ENCODE assay signal across 20 cellular contexts in genomic region chr11:64796757-64797541, GRCh38. TPM values are rescaled to one million over a fixed set of nuclear protein-coding genes. Genes with fewer than 3 reads are reported as not detected.
A peak's percentile ranks its signal among the peaks of the same experiment; 100 is the strongest.
DNase-seq lines count a peak whose midpoint lies in the region; ATAC-seq and TF ChIP-seq lines count a peak whose summit lies in the region.
"Had no signal": no experiment of that assay in that cellular context is flagged by ENCODE, and none has a peak within 500 bp of the region (broad histone marks: within the 10 kb centered on the region; RNA-seq: fewer than 3 reads in every experiment).

No MANE protein-coding gene starts in this region.

- ATAC-seq in left ventricle myocardium superior, result no peak
- no peak for ATAC-seq in lower lobe of right lung
- ATAC-seq in upper lobe of left lung (ENCODE audit: low FRiP score in 2 of 2), result no peak
- ATAC-seq: SK-N-SH treated with all-trans-retinoic acid at 6 μM for 48 hours had no signal

- H3K27ac Mint-ChIP-seq in nephron progenitor cell, result no peak overlapping the region

- TF ChIP-seq CTCF in left ventricle myocardium inferior (IDR thresholded peaks at IDR 0.05; ENCODE audit: borderline replicate concordance), result no peak
- no peak for TF ChIP-seq CTCF in RWPE1 (conservative IDR thresholded peaks at IDR 0.05; ENCODE audit: low read depth)
- TF ChIP-seq CTCF in lower lobe of right lung (IDR thresholded peaks at IDR 0.05), result no peak
- no peak for TF ChIP-seq CTCF in upper lobe of left lung (IDR thresholded peaks at IDR 0.05)
- TF ChIP-seq CTCF in nephron progenitor cell (IDR thresholded peaks at IDR 0.05), result no peak

- H3K9me3 Mint-ChIP-seq in nephron progenitor cell, result no peaks in the 10 kb centered on the region
- H3K9me3 Mint-ChIP-seq: CD8-positive, alpha-beta memory T cell had no signal

- H3K4me3 ChIP-seq in left ventricle myocardium inferior (no peak overlapping the region), lower lobe of right lung (no peak overlapping the region), upper lobe of left lung (no peak overlapping the region)
- H3K4me3 ChIP-seq: GM23248 had no signal

- peaks cover 34% of the 10 kb centered on the region for H3K4me1 ChIP-seq in left ventricle myocardium inferior
- H3K4me1 ChIP-seq in lower lobe of right lung, result peaks cover 13% of the 10 kb centered on the region
- H3K4me1 ChIP-seq in upper lobe of left lung, result peaks cover 13 to 47% (median 27%) of the 10 kb centered on the region in 4 donors

- WGBS in upper lobe of left lung, 2 donors, result 81 to 87% methylated on average over 10 to 16 of the region's 19 CpGs

- no peak for TF ChIP-seq EP300 in upper lobe of left lung (IDR thresholded peaks at IDR 0.05)

- H3K4me1 Mint-ChIP-seq in nephron progenitor cell, result peaks cover 42% of the 10 kb centered on the region

- no peaks in the 10 kb centered on the region for H3K27me3 ChIP-seq in left ventricle myocardium inferior (ENCODE audit: low read depth)
- no peaks in the 10 kb centered on the region for H3K27me3 ChIP-seq in lower lobe of right lung (ENCODE audit: low read depth)
- no peaks in the 10 kb centered on the region for H3K27me3 ChIP-seq in upper lobe of left lung

- peak; percentile 24 for DNase-seq in left ventricle myocardium superior
- DNase-seq in left ventricle myocardium inferior, result no peak
- DNase-seq in RWPE1 (ENCODE audit: low spot score), result no peak
- DNase-seq in lower lobe of right lung, result peak; percentile 34
- no peak for DNase-seq in upper lobe of left lung
- DNase-seq in HEK293T (ENCODE audit: extremely low spot score), result no peak
- DNase-seq in NCI-H1417 (lab: John Stamatoyannopoulos, UW), result no peak
- no peak for DNase-seq in nephron progenitor cell
- DNase-seq: CD8-positive, alpha-beta memory T cell; DMS53; EL; GM23248; Kasumi-1; MM.1S; NCI-H1105 treated with DMSO at 0.1 percent for 48 hours; NCI-H1694 treated with DMSO at 0.1 percent for 48 hours; NCI-H748 treated with DMSO at 0.1 percent for 48 hours; NK-92 treated with Interleukin-12 subunit alpha and Interleukin-12 subunit beta, amount 100 ng/mL, for 24 hours; SHP77 had no signal

- H3K36me3 Mint-ChIP-seq in nephron progenitor cell (ENCODE audit: low read depth), result peaks cover 8% of the 10 kb centered on the region

- H3K9me3 ChIP-seq in left ventricle myocardium inferior (replicated peaks) (no peaks in the 10 kb centered on the region), lower lobe of right lung (no peaks in the 10 kb centered on the region), upper lobe of left lung (no peaks in the 10 kb centered on the region)

- intact Hi-C loops in left ventricle myocardium superior (cut with micrococcal nuclease), result no loop called here
- intact Hi-C loops in left ventricle myocardium inferior (cut with micrococcal nuclease), result no loop called here
- intact Hi-C loops in lower lobe of right lung (cut with DNase I), result no loop called here

- POLR2A ChIA-PET in RWPE1 (lab: Yijun Ruan, JAX; ENCODE audit: low non-redundant PET), result interaction anchor here (0.6 kb wide), 1 partner anchor 103 kb away, joined by 7 read pairs; no protein-coding TSS in a partner anchor
- POLR2A ChIA-PET in HEK293T (lab: Yijun Ruan, JAX), result interaction anchor here (1.4 kb wide), 1 partner anchor 18 kb away, joined by 4 read pairs; the partner anchor contains the start of gene SF1

- TF ChIP-seq POLR2A in upper lobe of left lung (IDR thresholded peaks at IDR 0.05), result no peak

- H3K36me3 ChIP-seq in left ventricle myocardium inferior (peaks cover 19% of the 10 kb centered on the region), lower lobe of right lung (peaks cover 20% of the 10 kb centered on the region), upper lobe of left lung (peaks cover 0 to 45% (median 18%) of the 10 kb centered on the region in 4 donors)

- no peak overlapping the region for H3K4me3 Mint-ChIP-seq in nephron progenitor cell
- H3K4me3 Mint-ChIP-seq: CD8-positive, alpha-beta memory T cell had no signal

- no peak overlapping the region for H3K27ac ChIP-seq in left ventricle myocardium inferior (replicated peaks)
- H3K27ac ChIP-seq in RWPE1, result peak overlapping the region; percentile 15; the same call in 1 of the 2 replicates
- no peak overlapping the region for H3K27ac ChIP-seq in lower lobe of right lung
- peak overlapping the region in 3 of 4 donors; percentile 8 to 56 (median 48) for H3K27ac ChIP-seq in upper lobe of left lung
- H3K27ac ChIP-seq: GM23248 had no signal

- no peaks in the 10 kb centered on the region for H3K27me3 Mint-ChIP-seq in nephron progenitor cell (ENCODE audit: low read depth, poor library complexity)

- CTCF ChIA-PET in RWPE1 (lab: Yijun Ruan, JAX), result no interaction called here
- CTCF ChIA-PET in HEK293T (lab: Yijun Ruan, JAX), result interaction anchor here (1.5 kb wide), 1 partner anchor 12 kb away, joined by 4 read pairs; no protein-coding TSS in a partner anchor

TF ChIP-seq in HEK293T, 16 proteins besides CTCF, POLR2A, EP300 and RAD21:
- TF ChIP-seq ARNT (IDR thresholded peaks at IDR 0.05), result no peak
- no peak for TF ChIP-seq HDGF (IDR thresholded peaks at IDR 0.05; ENCODE audit: borderline replicate concordance)
- no peak for TF ChIP-seq FOXM1 (IDR thresholded peaks at IDR 0.05; ENCODE audit: borderline replicate concordance)
- no peak for TF ChIP-seq FOXA1 (IDR thresholded peaks at IDR 0.05)
- no peak for TF ChIP-seq SP1 (IDR thresholded peaks at IDR 0.05)
- no peak for TF ChIP-seq L3MBTL2 (conservative IDR thresholded peaks at IDR 0.05)
- TF ChIP-seq PKNOX1 (IDR thresholded peaks at IDR 0.05), result no peak
- no peak for TF ChIP-seq LEF1 (IDR thresholded peaks at IDR 0.05; ENCODE audit: borderline replicate concordance)
- no peak for TF ChIP-seq ELF4 (IDR thresholded peaks at IDR 0.05)
- no peak for TF ChIP-seq ZNF384 (IDR thresholded peaks at IDR 0.05)
- TF ChIP-seq CTBP1 (IDR thresholded peaks at IDR 0.05; ENCODE audit: borderline replicate concordance), result no peak
- no peak for TF ChIP-seq SUZ12 (IDR thresholded peaks at IDR 0.05)
- TF ChIP-seq NFRKB (IDR thresholded peaks at IDR 0.05), result no peak
- no peak for TF ChIP-seq BHLHE40 (IDR thresholded peaks at IDR 0.05; ENCODE audit: borderline replicate concordance)
- TF ChIP-seq TARDBP (IDR thresholded peaks at IDR 0.05), result no peak
- TF ChIP-seq FOXK2 (IDR thresholded peaks at IDR 0.05), result no peak

RNA-seq across cellular contexts. Expression of gene MAP4K2, which starts 6.1 kb away (rescaled TPM):
- total RNA-seq in left ventricle myocardium superior (8.6 TPM), left ventricle myocardium inferior (7.5 TPM), lower lobe of right lung (29.1 TPM), upper lobe of left lung (10 to 100 TPM; 19.0 to 84.7 (median 29.2) TPM)

RNA-seq across cellular contexts. Expression of gene MEN1, which starts 13.4 kb away (rescaled TPM):
- total RNA-seq in left ventricle myocardium superior, result 9.1 TPM
- total RNA-seq in left ventricle myocardium inferior, result 8.7 TPM
- total RNA-seq in lower lobe of right lung, result 22.7 TPM
- 10 to 100 TPM; 15.4 to 47.1 (median 24.4) TPM for total RNA-seq in upper lobe of left lung

RNA-seq across cellular contexts. Expression of gene SF1, which starts 18.6 kb away (rescaled TPM):
- 191 TPM for total RNA-seq in left ventricle myocardium superior
- total RNA-seq in left ventricle myocardium inferior, result 188 TPM
- total RNA-seq in lower lobe of right lung, result 269 TPM
- 100 to 1,000 TPM; 231 to 625 (median 265) TPM for total RNA-seq in upper lobe of left lung

RNA-seq across cellular contexts. Expression of gene PYGM, which starts 37.2 kb away (rescaled TPM):
- total RNA-seq in left ventricle myocardium superior, result 175 TPM
- 89.5 TPM for total RNA-seq in left ventricle myocardium inferior
- total RNA-seq in lower lobe of right lung, result 2.6 TPM
- total RNA-seq in upper lobe of left lung, result 1 to 10 TPM; 1.0 to 3.7 (median 1.5) TPM
- total RNA-seq: GM23248 had no signal

RNA-seq across cellular contexts. Expression of gene CDC42BPG, which starts 47.5 kb away (rescaled TPM):
- 0.40 TPM for total RNA-seq in left ventricle myocardium superior
- total RNA-seq in left ventricle myocardium inferior, result 1.1 TPM
- total RNA-seq in lower lobe of right lung, result 16.3 TPM
- 10 to 100 TPM; 21.6 to 62.4 (median 26.0) TPM for total RNA-seq in upper lobe of left lung
- total RNA-seq: GM23248 had no signal

Comparison
In these comparisons a context has a peak if more than half of its experiments do, and no peak if none do; other contexts are left out.
1. DNase-seq: peak in left ventricle myocardium superior (single experiment) and lower lobe of right lung (single experiment); none in left ventricle myocardium inferior (single experiment), RWPE1 (single experiment), upper lobe of left lung (0 of 2), HEK293T (single experiment), NCI-H1417 (0 of 3) and nephron progenitor cell (single experiment).
2. H3K27ac ChIP-seq: peak in RWPE1 (single experiment) and upper lobe of left lung (3 of 4); none in left ventricle myocardium inferior (single experiment) and lower lobe of right lung (single experiment).